Comparison of ENCODE assay signal across 8 cellular contexts in genomic region chr1:114346480-114347029, GRCh38.
DNase-seq lines count a peak whose midpoint lies in the region; ATAC-seq and TF ChIP-seq lines count a peak whose summit lies in the region.

No MANE protein-coding gene starts in this region.

- H3K9me3 ChIP-seq in OCI-LY1 (ENCODE audit: low read length) = no peaks in the 10 kb centered on the region

- no peaks in the 10 kb centered on the region for H3K27me3 ChIP-seq in OCI-LY1 (ENCODE audit: insufficient read depth, low read length)

- H3K4me3 ChIP-seq in OCI-LY1 (ENCODE audit: low read depth, low read length, poor library complexity, severe bottlenecking) (peak overlapping the region; percentile 47), epithelial cell of esophagus (ENCODE audit: low read length) (peak overlapping the region; percentile 36)

- no peaks in the 10 kb centered on the region for H3K9me2 ChIP-seq in OCI-LY1 (ENCODE audit: low read depth, low read length)

- no peak overlapping the region for H3K27ac ChIP-seq in OCI-LY1 (ENCODE audit: low read depth, low read length, poor library complexity, severe bottlenecking)

- no peaks in the 10 kb centered on the region for H3K79me2 ChIP-seq in OCI-LY1 (ENCODE audit: insufficient read depth, low read length)

- DNase-seq in DMS 273 treated with DMSO at 0.1 percent for 48 hours (lab: John Stamatoyannopoulos, UW) = peak; percentile 57
- DNase-seq in HuH-7.5 (ENCODE audit: low spot score) = peak; percentile 97
- DNase-seq in activated T-cell treated with anti-CD3 and anti-CD28 coated beads for 24 hours (ENCODE audit: low read depth) = peak; percentile 96
- peak; percentile 95 for DNase-seq in epithelial cell of esophagus (ENCODE audit: low read depth)
- DNase-seq in middle frontal gyrus (ENCODE audit: extremely low spot score, low spot score) = peak; percentile 93
- DNase-seq in stimulated activated CD8-positive, alpha-beta memory T cell treated with anti-CD3 and anti-CD28 coated beads, Interleukin-15, amount 100 ng/mL, for 48 hours (ENCODE audit: low read depth in 2 of 2) = peak; percentile 90 to 95

- no peaks in the 10 kb centered on the region for H3K36me3 ChIP-seq in OCI-LY1 (ENCODE audit: insufficient read depth, low read length)

- H3K9ac ChIP-seq in OCI-LY1 (ENCODE audit: low read length) = peak overlapping the region; percentile 34; the same call in 1 of the 2 replicates

- H3K4me2 ChIP-seq in OCI-LY1 (ENCODE audit: low read length) = peak overlapping the region; percentile 68

- peaks cover 10% of the 10 kb centered on the region for H3K4me1 ChIP-seq in OCI-LY1 (ENCODE audit: insufficient read depth, low read length, severe bottlenecking)

- ATAC-seq in GM21529 (IDR thresholded peaks at IDR 0.05; ENCODE audit: unreplicated experiment) = peak; percentile 99

- H3F3A ChIP-seq in OCI-LY1 (ENCODE audit: insufficient read depth, low read length) = no peaks in the 10 kb centered on the region

- no peaks in the 10 kb centered on the region for H4K20me1 ChIP-seq in OCI-LY1 (ENCODE audit: insufficient read depth, low read length)

- TF ChIP-seq CTCF in OCI-LY1 (IDR thresholded peaks at IDR 0.05; ENCODE audit: low read length) (peak; percentile 100), epithelial cell of esophagus (IDR thresholded peaks at IDR 0.05; ENCODE audit: insufficient read depth, low read depth, low read length, missing control alignments) (peak; percentile 100)

- 0 out of 2 replicates have a peak overlapping the region, but pooled peaks have one; percentile 64 for H2AFZ ChIP-seq in OCI-LY1 (ENCODE audit: low read length)
